Comparison of ENCODE assay signal across 2 cellular contexts in genomic region chr11:110075822-110076208, GRCh38.
TF ChIP-seq lines count a peak whose summit lies in the region.

No MANE protein-coding gene starts in this region.

TF ChIP-seq in GM23338, 12 proteins besides CTCF, POLR2A, EP300 and RAD21:
- TF ChIP-seq POLR2AphosphoS5 (IDR thresholded peaks at IDR 0.05; ENCODE audit: low read depth) (no peak), ZNF114 (CRISPR knock-in tag; IDR thresholded peaks at IDR 0.05) (no peak), EZH2phosphoT487 (IDR thresholded peaks at IDR 0.05; ENCODE audit: unreplicated experiment) (no peak), EZH2 (IDR thresholded peaks at IDR 0.05; ENCODE audit: low read depth, unreplicated experiment) (no peak), CREB1 (CRISPR knock-in tag; IDR thresholded peaks at IDR 0.05; ENCODE audit: low read depth) (no peak), ETS1 (IDR thresholded peaks at IDR 0.05) (no peak), JUNB (IDR thresholded peaks at IDR 0.05; ENCODE audit: unreplicated experiment) (no peak), ZNF331 (CRISPR knock-in tag; IDR thresholded peaks at IDR 0.05; ENCODE audit: low read depth) (no peak), NANOG (IDR thresholded peaks at IDR 0.05; ENCODE audit: borderline replicate concordance) (no peak), STAT1 (IDR thresholded peaks at IDR 0.05; ENCODE audit: unreplicated experiment) (no peak)
- TF ChIP-seq, protein P1, sequence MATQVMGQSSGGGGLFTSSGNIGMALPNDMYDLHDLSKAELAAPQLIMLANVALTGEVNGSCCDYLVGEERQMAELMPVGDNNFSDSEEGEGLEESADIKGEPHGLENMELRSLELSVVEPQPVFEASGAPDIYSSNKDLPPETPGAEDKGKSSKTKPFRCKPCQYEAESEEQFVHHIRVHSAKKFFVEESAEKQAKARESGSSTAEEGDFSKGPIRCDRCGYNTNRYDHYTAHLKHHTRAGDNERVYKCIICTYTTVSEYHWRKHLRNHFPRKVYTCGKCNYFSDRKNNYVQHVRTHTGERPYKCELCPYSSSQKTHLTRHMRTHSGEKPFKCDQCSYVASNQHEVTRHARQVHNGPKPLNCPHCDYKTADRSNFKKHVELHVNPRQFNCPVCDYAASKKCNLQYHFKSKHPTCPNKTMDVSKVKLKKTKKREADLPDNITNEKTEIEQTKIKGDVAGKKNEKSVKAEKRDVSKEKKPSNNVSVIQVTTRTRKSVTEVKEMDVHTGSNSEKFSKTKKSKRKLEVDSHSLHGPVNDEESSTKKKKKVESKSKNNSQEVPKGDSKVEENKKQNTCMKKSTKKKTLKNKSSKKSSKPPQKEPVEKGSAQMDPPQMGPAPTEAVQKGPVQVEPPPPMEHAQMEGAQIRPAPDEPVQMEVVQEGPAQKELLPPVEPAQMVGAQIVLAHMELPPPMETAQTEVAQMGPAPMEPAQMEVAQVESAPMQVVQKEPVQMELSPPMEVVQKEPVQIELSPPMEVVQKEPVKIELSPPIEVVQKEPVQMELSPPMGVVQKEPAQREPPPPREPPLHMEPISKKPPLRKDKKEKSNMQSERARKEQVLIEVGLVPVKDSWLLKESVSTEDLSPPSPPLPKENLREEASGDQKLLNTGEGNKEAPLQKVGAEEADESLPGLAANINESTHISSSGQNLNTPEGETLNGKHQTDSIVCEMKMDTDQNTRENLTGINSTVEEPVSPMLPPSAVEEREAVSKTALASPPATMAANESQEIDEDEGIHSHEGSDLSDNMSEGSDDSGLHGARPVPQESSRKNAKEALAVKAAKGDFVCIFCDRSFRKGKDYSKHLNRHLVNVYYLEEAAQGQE (IDR thresholded peaks at IDR 0.05; ENCODE audit: unreplicated experiment) = no peak
- TF ChIP-seq, protein P2, sequence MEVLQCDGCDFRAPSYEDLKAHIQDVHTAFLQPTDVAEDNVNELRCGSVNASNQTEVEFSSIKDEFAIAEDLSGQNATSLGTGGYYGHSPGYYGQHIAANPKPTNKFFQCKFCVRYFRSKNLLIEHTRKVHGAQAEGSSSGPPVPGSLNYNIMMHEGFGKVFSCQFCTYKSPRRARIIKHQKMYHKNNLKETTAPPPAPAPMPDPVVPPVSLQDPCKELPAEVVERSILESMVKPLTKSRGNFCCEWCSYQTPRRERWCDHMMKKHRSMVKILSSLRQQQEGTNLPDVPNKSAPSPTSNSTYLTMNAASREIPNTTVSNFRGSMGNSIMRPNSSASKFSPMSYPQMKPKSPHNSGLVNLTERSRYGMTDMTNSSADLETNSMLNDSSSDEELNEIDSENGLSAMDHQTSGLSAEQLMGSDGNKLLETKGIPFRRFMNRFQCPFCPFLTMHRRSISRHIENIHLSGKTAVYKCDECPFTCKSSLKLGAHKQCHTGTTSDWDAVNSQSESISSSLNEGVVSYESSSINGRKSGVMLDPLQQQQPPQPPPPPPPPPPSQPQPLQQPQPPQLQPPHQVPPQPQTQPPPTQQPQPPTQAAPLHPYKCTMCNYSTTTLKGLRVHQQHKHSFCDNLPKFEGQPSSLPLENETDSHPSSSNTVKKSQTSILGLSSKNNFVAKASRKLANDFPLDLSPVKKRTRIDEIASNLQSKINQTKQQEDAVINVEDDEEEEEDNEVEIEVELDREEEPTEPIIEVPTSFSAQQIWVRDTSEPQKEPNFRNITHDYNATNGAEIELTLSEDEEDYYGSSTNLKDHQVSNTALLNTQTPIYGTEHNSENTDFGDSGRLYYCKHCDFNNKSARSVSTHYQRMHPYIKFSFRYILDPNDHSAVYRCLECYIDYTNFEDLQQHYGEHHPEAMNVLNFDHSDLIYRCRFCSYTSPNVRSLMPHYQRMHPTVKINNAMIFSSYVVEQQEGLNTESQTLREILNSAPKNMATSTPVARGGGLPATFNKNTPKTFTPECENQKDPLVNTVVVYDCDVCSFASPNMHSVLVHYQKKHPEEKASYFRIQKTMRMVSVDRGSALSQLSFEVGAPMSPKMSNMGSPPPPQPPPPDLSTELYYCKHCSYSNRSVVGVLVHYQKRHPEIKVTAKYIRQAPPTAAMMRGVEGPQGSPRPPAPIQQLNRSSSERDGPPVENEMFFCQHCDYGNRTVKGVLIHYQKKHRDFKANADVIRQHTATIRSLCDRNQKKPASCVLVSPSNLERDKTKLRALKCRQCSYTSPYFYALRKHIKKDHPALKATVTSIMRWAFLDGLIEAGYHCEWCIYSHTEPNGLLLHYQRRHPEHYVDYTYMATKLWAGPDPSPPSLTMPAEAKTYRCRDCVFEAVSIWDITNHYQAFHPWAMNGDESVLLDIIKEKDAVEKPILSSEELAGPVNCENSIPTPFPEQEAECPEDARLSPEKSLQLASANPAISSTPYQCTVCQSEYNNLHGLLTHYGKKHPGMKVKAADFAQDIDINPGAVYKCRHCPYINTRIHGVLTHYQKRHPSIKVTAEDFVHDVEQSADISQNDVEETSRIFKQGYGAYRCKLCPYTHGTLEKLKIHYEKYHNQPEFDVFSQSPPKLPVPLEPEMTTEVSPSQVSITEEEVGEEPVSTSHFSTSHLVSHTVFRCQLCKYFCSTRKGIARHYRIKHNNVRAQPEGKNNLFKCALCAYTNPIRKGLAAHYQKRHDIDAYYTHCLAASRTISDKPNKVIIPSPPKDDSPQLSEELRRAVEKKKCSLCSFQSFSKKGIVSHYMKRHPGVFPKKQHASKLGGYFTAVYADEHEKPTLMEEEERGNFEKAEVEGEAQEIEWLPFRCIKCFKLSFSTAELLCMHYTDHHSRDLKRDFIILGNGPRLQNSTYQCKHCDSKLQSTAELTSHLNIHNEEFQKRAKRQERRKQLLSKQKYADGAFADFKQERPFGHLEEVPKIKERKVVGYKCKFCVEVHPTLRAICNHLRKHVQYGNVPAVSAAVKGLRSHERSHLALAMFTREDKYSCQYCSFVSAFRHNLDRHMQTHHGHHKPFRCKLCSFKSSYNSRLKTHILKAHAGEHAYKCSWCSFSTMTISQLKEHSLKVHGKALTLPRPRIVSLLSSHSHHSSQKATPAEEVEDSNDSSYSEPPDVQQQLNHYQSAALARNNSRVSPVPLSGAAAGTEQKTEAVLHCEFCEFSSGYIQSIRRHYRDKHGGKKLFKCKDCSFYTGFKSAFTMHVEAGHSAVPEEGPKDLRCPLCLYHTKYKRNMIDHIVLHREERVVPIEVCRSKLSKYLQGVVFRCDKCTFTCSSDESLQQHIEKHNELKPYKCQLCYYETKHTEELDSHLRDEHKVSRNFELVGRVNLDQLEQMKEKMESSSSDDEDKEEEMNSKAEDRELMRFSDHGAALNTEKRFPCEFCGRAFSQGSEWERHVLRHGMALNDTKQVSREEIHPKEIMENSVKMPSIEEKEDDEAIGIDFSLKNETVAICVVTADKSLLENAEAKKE (CRISPR knock-in tag; IDR thresholded peaks at IDR 0.05) = no peak

TF ChIP-seq in HepG2, 621 proteins besides CTCF, POLR2A, EP300 and RAD21:
- no peak for TF ChIP-seq RBAK (CRISPR knock-in tag; IDR thresholded peaks at IDR 0.05)
- no peak for TF ChIP-seq NFYC (CRISPR knock-in tag; IDR thresholded peaks at IDR 0.05)
- no peak for TF ChIP-seq ZNF761 (CRISPR knock-in tag; conservative IDR thresholded peaks at IDR 0.05)
- no peak for TF ChIP-seq MATR3 (CRISPR knock-in tag; IDR thresholded peaks at IDR 0.05)
- TF ChIP-seq THYN1 (CRISPR knock-in tag; IDR thresholded peaks at IDR 0.05; ENCODE audit: borderline replicate concordance, low read depth) = no peak
